Comparison of ENCODE assay signal across 23 cellular contexts in the genomic region with DNA sequence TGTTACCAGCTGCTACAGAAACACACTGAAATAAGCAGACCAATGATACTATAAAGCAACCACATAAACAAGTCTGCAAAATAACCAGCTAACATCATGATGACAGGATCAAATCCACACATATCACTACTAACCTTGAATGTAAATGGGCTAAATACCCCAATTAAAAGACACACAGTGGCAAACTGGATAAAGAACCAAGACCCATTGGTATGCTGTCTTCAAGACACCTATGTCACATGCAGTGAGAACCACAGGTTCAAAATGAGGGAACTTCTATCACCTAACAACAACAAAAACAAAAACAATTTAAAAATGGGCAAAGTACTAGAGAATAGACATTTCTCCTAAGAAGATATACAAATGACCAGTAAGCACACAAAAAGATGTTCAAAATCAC.
"Had no signal": no experiment of that assay in that cellular context is flagged by ENCODE, and none has a peak within 500 bp of the region (broad histone marks: within the 10 kb centered on the region; RNA-seq: fewer than 3 reads in every experiment).

No MANE protein-coding gene starts in this region.

- H3K36me3 ChIP-seq: colonic mucosa, gastrocnemius medialis, heart left ventricle had no signal

- DNase-seq: colonic mucosa; cortex of kidney; dermis blood vessel endothelial cell; dorsolateral prefrontal cortex; effector CD4-positive, alpha-beta T cell; effector CD8-positive, alpha-beta T cell; effector memory CD4-positive, alpha-beta T cell; effector memory CD8-positive, alpha-beta T cell; endodermal cell; erythroblast; esophagus squamous epithelium; foreskin fibroblast; foreskin keratinocyte; foreskin melanocyte; gastrocnemius medialis; glutamatergic neuron; head of caudate nucleus; heart left ventricle; heart right ventricle had no signal

- H3K4me3 ChIP-seq: colonic mucosa, coronary artery, dorsolateral prefrontal cortex, esophagus muscularis mucosa, esophagus squamous epithelium, gastrocnemius medialis, gastroesophageal sphincter, heart left ventricle, heart right ventricle had no signal

- H3K9me3 ChIP-seq: colonic mucosa had no signal

- H3K4me1 ChIP-seq: colonic mucosa, esophagus muscularis mucosa, esophagus squamous epithelium, foreskin keratinocyte, gastrocnemius medialis, gastroesophageal sphincter, heart left ventricle, heart right ventricle had no signal

- H3K27ac ChIP-seq: colonic mucosa, coronary artery, epithelial cell of prostate, esophagus muscularis mucosa, esophagus squamous epithelium, foreskin keratinocyte, gastrocnemius medialis, gastroesophageal sphincter, heart left ventricle, heart right ventricle had no signal
